ENCODE assay signal across 8 cellular contexts in the genomic region with DNA sequence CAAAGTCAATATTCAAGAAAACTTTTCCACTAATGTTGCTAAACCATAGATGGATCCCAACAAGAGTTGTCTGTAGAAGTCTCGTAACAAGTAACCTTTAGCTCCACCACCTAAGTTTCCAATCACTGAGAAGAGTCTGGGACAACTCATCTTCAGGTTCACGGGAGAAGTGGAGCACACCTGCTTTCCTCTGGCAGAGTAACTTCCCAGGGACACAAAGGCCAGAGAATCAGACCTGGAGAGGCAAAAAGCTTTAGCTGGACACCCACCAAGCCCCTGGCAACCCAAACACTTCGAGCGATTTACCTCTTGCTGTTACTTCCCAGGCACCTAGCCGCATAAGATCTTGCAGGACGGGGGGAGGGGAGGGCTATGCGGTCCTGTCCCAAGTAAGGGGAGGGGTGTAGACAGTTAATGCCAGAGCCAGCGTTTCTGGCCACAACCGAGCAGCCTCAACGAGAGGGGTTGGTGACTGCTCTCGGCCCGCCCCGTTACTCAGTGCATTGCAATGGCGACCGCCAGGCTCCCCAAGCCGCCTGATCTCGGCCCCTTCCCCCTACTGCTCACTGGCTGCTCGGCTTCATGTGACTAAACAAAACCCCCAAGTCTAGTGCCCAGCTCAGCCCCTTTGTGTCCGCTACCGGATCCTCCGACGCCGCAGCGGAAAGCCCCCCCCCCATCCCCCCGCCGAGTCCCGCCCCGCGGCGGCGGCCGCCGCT. TPM values are rescaled to one million over a fixed set of nuclear protein-coding genes. Genes with fewer than 3 reads are reported as not detected.
DNase-seq lines count a peak whose midpoint lies in the region; ATAC-seq, FAIRE-seq and TF ChIP-seq lines count a peak whose summit lies in the region.

No MANE protein-coding gene starts in this region.

- no peak for TF ChIP-seq POLR2A in Peyer's patch (IDR thresholded peaks at IDR 0.05)

- H3K27me3 ChIP-seq in Peyer's patch: no peaks in the 10 kb centered on the region

- H3K9me3 Mint-ChIP-seq in activated T-helper 1 cell treated with anti-CD3 and anti-CD28 coated beads, Interleukin-12 subunit alpha, Interleukin-12 subunit beta, Interleukin-2, Interleukin-4 antibody, amounts not matched to agents 30 ng/mL and 10 ng/mL and 1 ng/mL, durations not matched to agents 14 hours and 24 hours and 36 hours: no peaks in the 10 kb centered on the region
- H3K9me3 Mint-ChIP-seq in natural killer cell: no peaks in the 10 kb centered on the region

- H3K36me3 ChIP-seq in Peyer's patch: no peaks in the 10 kb centered on the region

- H3K27ac ChIP-seq in Peyer's patch: peak overlapping the region; percentile 96 to 100 (median 98)

- ATAC-seq in GM21381 (IDR thresholded peaks at IDR 0.05; ENCODE audit: unreplicated experiment) (peak; percentile 27), natural killer cell (peak; percentile 58 to 65 (median 65))

- peaks cover 9% of the 10 kb centered on the region for H3K36me3 Mint-ChIP-seq in activated T-helper 1 cell treated with anti-CD3 and anti-CD28 coated beads, Interleukin-12 subunit alpha, Interleukin-12 subunit beta, Interleukin-2, Interleukin-4 antibody, amounts not matched to agents 30 ng/mL and 10 ng/mL and 1 ng/mL, durations not matched to agents 14 hours and 24 hours and 36 hours (ENCODE audit: low read depth)
- no peaks in the 10 kb centered on the region for H3K36me3 Mint-ChIP-seq in natural killer cell

- TF ChIP-seq CTCF in Peyer's patch (IDR thresholded peaks at IDR 0.05) (no peak), natural killer cell (IDR thresholded peaks at IDR 0.05) (no peak)

- no peaks in the 10 kb centered on the region for H3K27me3 Mint-ChIP-seq in activated T-helper 1 cell treated with anti-CD3 and anti-CD28 coated beads, Interleukin-12 subunit alpha, Interleukin-12 subunit beta, Interleukin-2, Interleukin-4 antibody, amounts not matched to agents 30 ng/mL and 10 ng/mL and 1 ng/mL, durations not matched to agents 14 hours and 24 hours and 36 hours (ENCODE audit: insufficient read depth)
- no peaks in the 10 kb centered on the region for H3K27me3 Mint-ChIP-seq in natural killer cell (ENCODE audit: low read depth in 2 of 2)

- no peaks in the 10 kb centered on the region for H3K9me3 ChIP-seq in Peyer's patch

- peak overlapping the region; percentile 69 to 97 (median 90) for H3K4me3 ChIP-seq in Peyer's patch

- peak; percentile 36 for FAIRE-seq in HTR-8/SVneo (lab: Jason Lieb, UNC)

- H3K4me3 Mint-ChIP-seq in activated T-helper 1 cell treated with anti-CD3 and anti-CD28 coated beads, Interleukin-12 subunit alpha, Interleukin-12 subunit beta, Interleukin-2, Interleukin-4 antibody, amounts not matched to agents 30 ng/mL and 10 ng/mL and 1 ng/mL, durations not matched to agents 14 hours and 24 hours and 36 hours: peak overlapping the region; percentile 92
- peak overlapping the region; percentile 92 for H3K4me3 Mint-ChIP-seq in natural killer cell

- H3K27ac Mint-ChIP-seq in activated T-helper 1 cell treated with anti-CD3 and anti-CD28 coated beads, Interleukin-12 subunit alpha, Interleukin-12 subunit beta, Interleukin-2, Interleukin-4 antibody, amounts not matched to agents 30 ng/mL and 10 ng/mL and 1 ng/mL, durations not matched to agents 14 hours and 24 hours and 36 hours: peak overlapping the region; percentile 91
- peak overlapping the region; percentile 94 to 97 for H3K27ac Mint-ChIP-seq in natural killer cell

- peaks cover 50% of the 10 kb centered on the region for H3K4me1 Mint-ChIP-seq in activated T-helper 1 cell treated with anti-CD3 and anti-CD28 coated beads, Interleukin-12 subunit alpha, Interleukin-12 subunit beta, Interleukin-2, Interleukin-4 antibody, amounts not matched to agents 30 ng/mL and 10 ng/mL and 1 ng/mL, durations not matched to agents 14 hours and 24 hours and 36 hours (ENCODE audit: low read depth)
- peaks cover 42 to 50% of the 10 kb centered on the region in 2 donors for H3K4me1 Mint-ChIP-seq in natural killer cell

- DNase-seq in D341Med (ENCODE audit: low spot score) (peak; percentile 81), HTR-8/SVneo (ENCODE audit: insufficient read length, low spot score) (peak; percentile 53), Peyer's patch (peak in 2 of 3 donors; percentile 66 to 82), fibroblast of gingiva (ENCODE audit: low read depth) (peak; percentile 69), natural killer cell (peak; percentile 72)
- DNase-seq in activated T-helper 1 cell treated with anti-CD3 and anti-CD28 coated beads, Interleukin-12 subunit alpha, Interleukin-12 subunit beta, Interleukin-2, Interleukin-4 antibody, amounts not matched to agents 30 ng/mL and 10 ng/mL and 1 ng/mL, durations not matched to agents 14 hours and 24 hours and 36 hours (ENCODE audit: low spot score): peak; percentile 65
- peak; percentile 78 for DNase-seq in stimulated activated naive CD4-positive, alpha-beta T cell treated with Interleukin-2 at 50 U/mL for 16 hours (lab: John Stamatoyannopoulos, UW)

- intact Hi-C loops in activated T-helper 1 cell treated with anti-CD3 and anti-CD28 coated beads, Interleukin-12 subunit alpha, Interleukin-12 subunit beta, Interleukin-2, Interleukin-4 antibody, amounts not matched to agents 30 ng/mL and 10 ng/mL and 1 ng/mL, durations not matched to agents 14 hours and 24 hours and 36 hours (cut with micrococcal nuclease): loop anchor here (1.0 to 10.0 kb wide), 9 partner anchors 103 to 1554 kb away; a partner anchor contains a TSS
- intact Hi-C loops in natural killer cell (cut with micrococcal nuclease): loop anchor here (2.0 kb wide), 1 partner anchor 104 kb away; no protein-coding TSS in a partner anchor

- peaks cover 0 to 39% (median 11%) of the 10 kb centered on the region in 4 donors for H3K4me1 ChIP-seq in Peyer's patch

RNA-seq across cellular contexts. Expression of a gene that starts 0.7 kb away (rescaled TPM):
- total RNA-seq in Peyer's patch (100 to 1,000 TPM in 1 of 4 donors, 10 to 100 TPM in 3; 46.5 to 111 (median 62.4) TPM), natural killer cell (100 to 1,000 TPM; 135 to 157 (median 142) TPM)
- total RNA-seq in activated T-helper 1 cell treated with anti-CD3 and anti-CD28 coated beads, Interleukin-12 subunit alpha, Interleukin-12 subunit beta, Interleukin-2, Interleukin-4 antibody, amounts not matched to agents 30 ng/mL and 10 ng/mL and 1 ng/mL, durations not matched to agents 14 hours and 24 hours and 36 hours: 60.4 and 68.7 TPM in 2 replicates

Comparison
In these comparisons a context has a peak if more than half of its experiments do, and no peak if none do; other contexts are left out.
1. Peak in every context shown above with its lines: DNase-seq, ATAC-seq, H3K4me3 ChIP-seq and H3K27ac ChIP-seq.